1 cellular context compared by ENCODE assay signal in the genomic region with DNA sequence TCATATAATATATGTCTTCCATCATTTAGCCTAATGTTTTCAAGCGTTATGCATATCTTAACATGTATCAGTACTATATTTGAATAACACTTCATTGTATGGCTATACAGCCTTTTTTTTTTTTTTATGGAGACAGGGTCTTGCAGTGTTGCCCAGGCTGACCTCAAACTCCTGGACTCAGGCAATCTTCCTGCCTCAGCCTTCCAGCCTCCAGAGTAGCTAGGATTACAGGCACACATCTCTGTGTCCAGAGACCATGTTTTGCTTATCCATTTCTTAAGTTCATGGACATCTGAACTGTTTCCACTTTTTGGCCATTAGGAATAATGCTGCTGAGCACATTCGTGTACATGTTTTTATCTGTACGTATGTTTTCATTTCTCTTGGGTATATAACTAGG.
A peak's percentile ranks its signal among the peaks of the same experiment; 100 is the strongest.
TF ChIP-seq lines count a peak whose summit lies in the region.

No MANE protein-coding gene starts in this region.

TF ChIP-seq in WTC11, 78 proteins besides CTCF, POLR2A, EP300 and RAD21:
- TF ChIP-seq ZNF121 (CRISPR knock-in tag; IDR thresholded peaks at IDR 0.05) (peak; percentile 81), IRF1 (CRISPR knock-in tag; IDR thresholded peaks at IDR 0.05) (no peak)
